In genomic region chr1:221217029-221217428, GRCh38 we compare ENCODE assay signal across 19 cellular contexts.
DNase-seq lines count a peak whose midpoint lies in the region; ATAC-seq and TF ChIP-seq lines count a peak whose summit lies in the region.
"Had no signal": no experiment of that assay in that cellular context is flagged by ENCODE, and none has a peak within 500 bp of the region (broad histone marks: within the 10 kb centered on the region; RNA-seq: fewer than 3 reads in every experiment).

No MANE protein-coding gene starts in this region.

- no peak for ATAC-seq in stimulated activated effector memory CD8-positive, alpha-beta T cell treated with anti-CD3 and anti-CD28 coated beads, Interleukin-12 subunit alpha, Interleukin-12 subunit beta, amount 100 ng/mL, for 72 hours
- ATAC-seq in T-helper 17 cell (no peak), natural killer cell (no peak)

- no peaks in the 10 kb centered on the region for H3K36me3 Mint-ChIP-seq in stimulated activated effector memory CD8-positive, alpha-beta T cell treated with anti-CD3 and anti-CD28 coated beads, Interleukin-12 subunit alpha, Interleukin-12 subunit beta, amount 100 ng/mL, for 72 hours
- H3K36me3 Mint-ChIP-seq in T-helper 17 cell (ENCODE audit: low read depth) (no peaks in the 10 kb centered on the region), natural killer cell (no peaks in the 10 kb centered on the region)

- no peak overlapping the region for H3K4me2 ChIP-seq in Karpas-422 (ENCODE audit: low read depth, low read length, poor library complexity, severe bottlenecking)

- H4K20me1 ChIP-seq in Karpas-422 (ENCODE audit: insufficient read depth, low read depth, low read length) = no peaks in the 10 kb centered on the region

- no peaks in the 10 kb centered on the region for H3K4me1 ChIP-seq in Karpas-422 (ENCODE audit: low read length)
- H3K4me1 ChIP-seq: parathyroid adenoma, SJCRH30, upper lobe of left lung had no signal

- H3K27me3 Mint-ChIP-seq in T-helper 17 cell (peaks cover 5% of the 10 kb centered on the region), natural killer cell (ENCODE audit: low read depth in 2 of 2) (no peaks in the 10 kb centered on the region)

- H3K27ac Mint-ChIP-seq in stimulated activated effector memory CD8-positive, alpha-beta T cell treated with anti-CD3 and anti-CD28 coated beads, Interleukin-12 subunit alpha, Interleukin-12 subunit beta, amount 100 ng/mL, for 72 hours = no peak overlapping the region
- H3K27ac Mint-ChIP-seq in T-helper 17 cell = no peak overlapping the region
- H3K27ac Mint-ChIP-seq in natural killer cell = no peak overlapping the region

- DNase-seq in AG20443 (ENCODE audit: low spot score) = peak; percentile 32
- DNase-seq in Karpas-422 = peak; percentile 38
- peak; percentile 19 for DNase-seq in epithelial cell of esophagus (ENCODE audit: low read depth)
- DNase-seq in lung microvascular endothelial cell (ENCODE audit: low read depth in 2 of 2) = peak; percentile 31 to 79
- DNase-seq in stimulated activated effector memory CD8-positive, alpha-beta T cell treated with anti-CD3 and anti-CD28 coated beads, Interleukin-12 subunit alpha, Interleukin-12 subunit beta, amount 100 ng/mL, for 72 hours (ENCODE audit: low spot score in 2 of 2) = no peak
- no peak for DNase-seq in T-helper 17 cell
- DNase-seq in HuH-7.5 (ENCODE audit: low spot score) = no peak
- no peak for DNase-seq in natural killer cell
- DNase-seq: activated gamma-delta T cell treated with Interleukin-2 at 50 U/mL for 16 hours, AML-193, cerebellar nuclear complex, DND-41, erythroblast, KBM-7, midbrain, NCI-H2029, SJCRH30, upper lobe of left lung had no signal

- H3K9me3 ChIP-seq in Karpas-422 (ENCODE audit: low read length) (no peaks in the 10 kb centered on the region), T-helper 17 cell (ENCODE audit: control insufficient read depth, low read length, poor library complexity, severe bottlenecking) (no peaks in the 10 kb centered on the region)
- H3K9me3 ChIP-seq: SJCRH30, upper lobe of left lung had no signal

- H3K36me3 ChIP-seq in Karpas-422 (ENCODE audit: insufficient read depth, low read length) = no peaks in the 10 kb centered on the region
- H3K36me3 ChIP-seq: SJCRH30, upper lobe of left lung had no signal

- no peaks in the 10 kb centered on the region for H3K9me2 ChIP-seq in Karpas-422 (replicated peaks; ENCODE audit: insufficient read depth, low read length)

- no peaks in the 10 kb centered on the region for H3K79me2 ChIP-seq in Karpas-422 (ENCODE audit: low read length)
- H3K79me2 ChIP-seq: parathyroid adenoma had no signal

- H3K4me1 Mint-ChIP-seq in stimulated activated effector memory CD8-positive, alpha-beta T cell treated with anti-CD3 and anti-CD28 coated beads, Interleukin-12 subunit alpha, Interleukin-12 subunit beta, amount 100 ng/mL, for 72 hours = no peaks in the 10 kb centered on the region
- H3K4me1 Mint-ChIP-seq in T-helper 17 cell = no peaks in the 10 kb centered on the region
- H3K4me1 Mint-ChIP-seq in natural killer cell = no peaks in the 10 kb centered on the region

- intact Hi-C loops in natural killer cell (cut with micrococcal nuclease) = no loop called here

- TF ChIP-seq CTCF in epithelial cell of esophagus (IDR thresholded peaks at IDR 0.05; ENCODE audit: insufficient read depth, low read depth, low read length, missing control alignments) (no peak), natural killer cell (IDR thresholded peaks at IDR 0.05) (no peak)

- H3K27ac ChIP-seq in Karpas-422 (ENCODE audit: low read length) = no peak overlapping the region
- H3K27ac ChIP-seq: parathyroid adenoma, SJCRH30, upper lobe of left lung had no signal

- H3K4me3 ChIP-seq in Karpas-422 (ENCODE audit: low read length) (no peak overlapping the region), epithelial cell of esophagus (ENCODE audit: low read length) (no peak overlapping the region)
- H3K4me3 ChIP-seq: SJCRH30, upper lobe of left lung had no signal

- no peak overlapping the region for H2AFZ ChIP-seq in Karpas-422 (ENCODE audit: low read length)
- H2AFZ ChIP-seq: parathyroid adenoma had no signal

- H3K9me3 Mint-ChIP-seq in stimulated activated effector memory CD8-positive, alpha-beta T cell treated with anti-CD3 and anti-CD28 coated beads, Interleukin-12 subunit alpha, Interleukin-12 subunit beta, amount 100 ng/mL, for 72 hours = no peaks in the 10 kb centered on the region
- H3K9me3 Mint-ChIP-seq in natural killer cell = peaks cover 0 to 2% of the 10 kb centered on the region in 2 donors

- no peak overlapping the region for H3K4me3 Mint-ChIP-seq in stimulated activated effector memory CD8-positive, alpha-beta T cell treated with anti-CD3 and anti-CD28 coated beads, Interleukin-12 subunit alpha, Interleukin-12 subunit beta, amount 100 ng/mL, for 72 hours
- H3K4me3 Mint-ChIP-seq in T-helper 17 cell (no peak overlapping the region), natural killer cell (no peak overlapping the region)

- H3K27me3 ChIP-seq in Karpas-422 (ENCODE audit: low read length) = no peaks in the 10 kb centered on the region
- H3K27me3 ChIP-seq: SJCRH30, upper lobe of left lung had no signal

- H3K9ac ChIP-seq in Karpas-422 (ENCODE audit: low read length) = no peak overlapping the region
- H3K9ac ChIP-seq: parathyroid adenoma had no signal

Comparison
In these comparisons a context has a peak if more than half of its experiments do, and no peak if none do; other contexts are left out.
1. DNase-seq: peak in AG20443 (single experiment), Karpas-422 (single experiment), epithelial cell of esophagus (single experiment) and lung microvascular endothelial cell (2 of 2); none in stimulated activated effector memory CD8-positive, alpha-beta T cell treated with anti-CD3 and anti-CD28 coated beads, Interleukin-12 subunit alpha, Interleukin-12 subunit beta, amount 100 ng/mL, for 72 hours (0 of 2), T-helper 17 cell (0 of 3), HuH-7.5 (single experiment) and natural killer cell (single experiment).